Comparison of ENCODE assay signal across 1 cellular context in the genomic region with DNA sequence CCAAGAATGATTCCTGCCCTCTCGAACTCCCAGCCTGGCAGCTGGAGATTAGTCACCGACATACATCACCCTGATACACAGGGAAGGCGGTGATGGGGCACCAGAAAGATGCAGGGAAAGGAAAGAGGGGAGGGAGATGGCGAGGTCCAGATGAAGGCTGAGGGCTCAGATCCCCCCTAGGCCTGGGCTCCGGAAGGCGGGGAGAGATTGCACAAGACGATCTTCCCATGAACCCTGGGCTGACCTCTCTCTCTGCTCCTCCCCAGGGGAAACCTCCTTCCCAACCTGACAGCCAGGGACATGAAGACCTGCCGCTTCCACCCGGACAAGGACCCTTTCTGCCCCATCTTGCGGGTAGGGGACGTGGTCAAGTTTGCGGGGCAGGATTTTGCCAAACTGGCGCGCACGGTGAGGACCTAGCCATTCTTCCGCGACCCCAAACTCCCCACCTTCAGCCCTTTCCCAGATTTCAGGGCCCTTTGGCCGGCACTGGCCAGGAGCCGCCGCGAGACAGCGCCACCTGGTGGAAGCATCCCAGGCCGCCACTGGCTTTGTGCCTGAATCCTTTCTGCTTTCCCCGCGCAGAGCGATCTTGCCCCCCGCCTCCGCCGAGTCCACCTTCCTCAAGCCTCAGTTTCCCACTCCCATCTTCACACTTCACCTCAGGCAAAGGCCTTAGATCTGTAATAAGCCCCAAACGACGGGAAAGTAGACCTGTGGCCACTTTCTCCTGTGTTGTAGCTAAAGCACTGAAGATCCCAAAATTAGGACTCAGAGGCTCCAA.
TF ChIP-seq lines count a peak whose summit lies in the region.

No MANE protein-coding gene starts in this region.

TF ChIP-seq in HepG2, 621 proteins besides CTCF, POLR2A, EP300 and RAD21 (continued from another document and continues in another):
- TF ChIP-seq, protein P1, sequence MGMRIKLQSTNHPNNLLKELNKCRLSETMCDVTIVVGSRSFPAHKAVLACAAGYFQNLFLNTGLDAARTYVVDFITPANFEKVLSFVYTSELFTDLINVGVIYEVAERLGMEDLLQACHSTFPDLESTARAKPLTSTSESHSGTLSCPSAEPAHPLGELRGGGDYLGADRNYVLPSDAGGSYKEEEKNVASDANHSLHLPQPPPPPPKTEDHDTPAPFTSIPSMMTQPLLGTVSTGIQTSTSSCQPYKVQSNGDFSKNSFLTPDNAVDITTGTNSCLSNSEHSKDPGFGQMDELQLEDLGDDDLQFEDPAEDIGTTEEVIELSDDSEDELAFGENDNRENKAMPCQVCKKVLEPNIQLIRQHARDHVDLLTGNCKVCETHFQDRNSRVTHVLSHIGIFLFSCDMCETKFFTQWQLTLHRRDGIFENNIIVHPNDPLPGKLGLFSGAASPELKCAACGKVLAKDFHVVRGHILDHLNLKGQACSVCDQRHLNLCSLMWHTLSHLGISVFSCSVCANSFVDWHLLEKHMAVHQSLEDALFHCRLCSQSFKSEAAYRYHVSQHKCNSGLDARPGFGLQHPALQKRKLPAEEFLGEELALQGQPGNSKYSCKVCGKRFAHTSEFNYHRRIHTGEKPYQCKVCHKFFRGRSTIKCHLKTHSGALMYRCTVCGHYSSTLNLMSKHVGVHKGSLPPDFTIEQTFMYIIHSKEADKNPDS (CRISPR knock-in tag; IDR thresholded peaks at IDR 0.05): no peak
- TF ChIP-seq, protein P2, sequence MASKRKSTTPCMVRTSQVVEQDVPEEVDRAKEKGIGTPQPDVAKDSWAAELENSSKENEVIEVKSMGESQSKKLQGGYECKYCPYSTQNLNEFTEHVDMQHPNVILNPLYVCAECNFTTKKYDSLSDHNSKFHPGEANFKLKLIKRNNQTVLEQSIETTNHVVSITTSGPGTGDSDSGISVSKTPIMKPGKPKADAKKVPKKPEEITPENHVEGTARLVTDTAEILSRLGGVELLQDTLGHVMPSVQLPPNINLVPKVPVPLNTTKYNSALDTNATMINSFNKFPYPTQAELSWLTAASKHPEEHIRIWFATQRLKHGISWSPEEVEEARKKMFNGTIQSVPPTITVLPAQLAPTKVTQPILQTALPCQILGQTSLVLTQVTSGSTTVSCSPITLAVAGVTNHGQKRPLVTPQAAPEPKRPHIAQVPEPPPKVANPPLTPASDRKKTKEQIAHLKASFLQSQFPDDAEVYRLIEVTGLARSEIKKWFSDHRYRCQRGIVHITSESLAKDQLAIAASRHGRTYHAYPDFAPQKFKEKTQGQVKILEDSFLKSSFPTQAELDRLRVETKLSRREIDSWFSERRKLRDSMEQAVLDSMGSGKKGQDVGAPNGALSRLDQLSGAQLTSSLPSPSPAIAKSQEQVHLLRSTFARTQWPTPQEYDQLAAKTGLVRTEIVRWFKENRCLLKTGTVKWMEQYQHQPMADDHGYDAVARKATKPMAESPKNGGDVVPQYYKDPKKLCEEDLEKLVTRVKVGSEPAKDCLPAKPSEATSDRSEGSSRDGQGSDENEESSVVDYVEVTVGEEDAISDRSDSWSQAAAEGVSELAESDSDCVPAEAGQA (IDR thresholded peaks at IDR 0.05; ENCODE audit: low read depth): no peak
- TF ChIP-seq, protein P2 (CRISPR knock-in tag; IDR thresholded peaks at IDR 0.05; ENCODE audit: borderline replicate concordance): no peak
- TF ChIP-seq, protein P3, sequence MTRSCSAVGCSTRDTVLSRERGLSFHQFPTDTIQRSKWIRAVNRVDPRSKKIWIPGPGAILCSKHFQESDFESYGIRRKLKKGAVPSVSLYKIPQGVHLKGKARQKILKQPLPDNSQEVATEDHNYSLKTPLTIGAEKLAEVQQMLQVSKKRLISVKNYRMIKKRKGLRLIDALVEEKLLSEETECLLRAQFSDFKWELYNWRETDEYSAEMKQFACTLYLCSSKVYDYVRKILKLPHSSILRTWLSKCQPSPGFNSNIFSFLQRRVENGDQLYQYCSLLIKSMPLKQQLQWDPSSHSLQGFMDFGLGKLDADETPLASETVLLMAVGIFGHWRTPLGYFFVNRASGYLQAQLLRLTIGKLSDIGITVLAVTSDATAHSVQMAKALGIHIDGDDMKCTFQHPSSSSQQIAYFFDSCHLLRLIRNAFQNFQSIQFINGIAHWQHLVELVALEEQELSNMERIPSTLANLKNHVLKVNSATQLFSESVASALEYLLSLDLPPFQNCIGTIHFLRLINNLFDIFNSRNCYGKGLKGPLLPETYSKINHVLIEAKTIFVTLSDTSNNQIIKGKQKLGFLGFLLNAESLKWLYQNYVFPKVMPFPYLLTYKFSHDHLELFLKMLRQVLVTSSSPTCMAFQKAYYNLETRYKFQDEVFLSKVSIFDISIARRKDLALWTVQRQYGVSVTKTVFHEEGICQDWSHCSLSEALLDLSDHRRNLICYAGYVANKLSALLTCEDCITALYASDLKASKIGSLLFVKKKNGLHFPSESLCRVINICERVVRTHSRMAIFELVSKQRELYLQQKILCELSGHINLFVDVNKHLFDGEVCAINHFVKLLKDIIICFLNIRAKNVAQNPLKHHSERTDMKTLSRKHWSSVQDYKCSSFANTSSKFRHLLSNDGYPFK (CRISPR knock-in tag; IDR thresholded peaks at IDR 0.05; ENCODE audit: borderline replicate concordance): no peak
- TF ChIP-seq ZNF879 (CRISPR knock-in tag; IDR thresholded peaks at IDR 0.05): no peak
- TF ChIP-seq ZNF383 (CRISPR knock-in tag; IDR thresholded peaks at IDR 0.05; ENCODE audit: borderline replicate concordance): no peak
- no peak for TF ChIP-seq CENPT (CRISPR knock-in tag; IDR thresholded peaks at IDR 0.05; ENCODE audit: low read depth)
- TF ChIP-seq U2AF2 (IDR thresholded peaks at IDR 0.05; ENCODE audit: low read depth, low read length): no peak
- no peak for TF ChIP-seq ZNF550 (CRISPR knock-in tag; IDR thresholded peaks at IDR 0.05; ENCODE audit: borderline replicate concordance)
- TF ChIP-seq ZNF17 (CRISPR knock-in tag; IDR thresholded peaks at IDR 0.05): no peak
- TF ChIP-seq SNAPC2 (CRISPR knock-in tag; IDR thresholded peaks at IDR 0.05): no peak
- TF ChIP-seq, protein P4, sequence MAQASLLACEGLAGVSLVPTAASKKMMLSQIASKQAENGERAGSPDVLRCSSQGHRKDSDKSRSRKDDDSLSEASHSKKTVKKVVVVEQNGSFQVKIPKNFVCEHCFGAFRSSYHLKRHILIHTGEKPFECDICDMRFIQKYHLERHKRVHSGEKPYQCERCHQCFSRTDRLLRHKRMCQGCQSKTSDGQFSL (CRISPR knock-in tag; IDR thresholded peaks at IDR 0.05): no peak
- TF ChIP-seq, protein P5, sequence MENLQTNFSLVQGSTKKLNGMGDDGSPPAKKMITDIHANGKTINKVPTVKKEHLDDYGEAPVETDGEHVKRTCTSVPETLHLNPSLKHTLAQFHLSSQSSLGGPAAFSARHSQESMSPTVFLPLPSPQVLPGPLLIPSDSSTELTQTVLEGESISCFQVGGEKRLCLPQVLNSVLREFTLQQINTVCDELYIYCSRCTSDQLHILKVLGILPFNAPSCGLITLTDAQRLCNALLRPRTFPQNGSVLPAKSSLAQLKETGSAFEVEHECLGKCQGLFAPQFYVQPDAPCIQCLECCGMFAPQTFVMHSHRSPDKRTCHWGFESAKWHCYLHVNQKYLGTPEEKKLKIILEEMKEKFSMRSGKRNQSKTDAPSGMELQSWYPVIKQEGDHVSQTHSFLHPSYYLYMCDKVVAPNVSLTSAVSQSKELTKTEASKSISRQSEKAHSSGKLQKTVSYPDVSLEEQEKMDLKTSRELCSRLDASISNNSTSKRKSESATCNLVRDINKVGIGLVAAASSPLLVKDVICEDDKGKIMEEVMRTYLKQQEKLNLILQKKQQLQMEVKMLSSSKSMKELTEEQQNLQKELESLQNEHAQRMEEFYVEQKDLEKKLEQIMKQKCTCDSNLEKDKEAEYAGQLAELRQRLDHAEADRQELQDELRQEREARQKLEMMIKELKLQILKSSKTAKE (CRISPR knock-in tag; IDR thresholded peaks at IDR 0.05; ENCODE audit: borderline replicate concordance): no peak
- no peak for TF ChIP-seq MBNL3 (CRISPR knock-in tag; conservative IDR thresholded peaks at IDR 0.05)
- no peak for TF ChIP-seq MAFK (conservative IDR thresholded peaks at IDR 0.05 in 1 of 2, IDR thresholded peaks at IDR 0.05 in 1 of 2; ENCODE audit: low read length in 2 of 2)
- TF ChIP-seq ZNF777 (CRISPR knock-in tag; IDR thresholded peaks at IDR 0.05): no peak
- TF ChIP-seq HES4 (CRISPR knock-in tag; IDR thresholded peaks at IDR 0.05; ENCODE audit: borderline replicate concordance): no peak
- TF ChIP-seq KDM4B (CRISPR knock-in tag; IDR thresholded peaks at IDR 0.05): no peak
- TF ChIP-seq YY1 (IDR thresholded peaks at IDR 0.05; ENCODE audit: insufficient read depth, insufficient replicate concordance, low read depth, low read length): peak; percentile 31
- TF ChIP-seq SIN3B (IDR thresholded peaks at IDR 0.05; ENCODE audit: low read length): no peak
- no peak for TF ChIP-seq ZNF75D (CRISPR knock-in tag; IDR thresholded peaks at IDR 0.05; ENCODE audit: borderline replicate concordance)
- TF ChIP-seq, protein P6, sequence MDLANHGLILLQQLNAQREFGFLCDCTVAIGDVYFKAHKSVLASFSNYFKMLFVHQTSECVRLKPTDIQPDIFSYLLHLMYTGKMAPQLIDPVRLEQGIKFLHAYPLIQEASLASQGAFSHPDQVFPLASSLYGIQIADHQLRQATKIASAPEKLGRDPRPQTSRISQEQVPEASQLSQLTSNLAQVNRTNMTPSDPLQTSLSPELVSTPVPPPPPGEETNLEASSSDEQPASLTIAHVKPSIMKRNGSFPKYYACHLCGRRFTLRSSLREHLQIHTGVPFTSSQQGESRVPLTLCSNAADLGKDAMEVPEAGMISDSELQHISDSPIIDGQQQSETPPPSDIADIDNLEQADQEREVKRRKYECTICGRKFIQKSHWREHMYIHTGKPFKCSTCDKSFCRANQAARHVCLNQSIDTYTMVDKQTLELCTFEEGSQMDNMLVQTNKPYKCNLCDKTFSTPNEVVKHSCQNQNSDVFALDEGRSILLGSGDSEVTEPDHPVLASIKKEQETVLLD (CRISPR knock-in tag; IDR thresholded peaks at IDR 0.05; ENCODE audit: low read depth): no peak
- TF ChIP-seq RAD51 (IDR thresholded peaks at IDR 0.05; ENCODE audit: borderline replicate concordance): no peak
- no peak for TF ChIP-seq HOXA3 (CRISPR knock-in tag; IDR thresholded peaks at IDR 0.05)
- no peak for TF ChIP-seq ATAD3A (CRISPR knock-in tag; IDR thresholded peaks at IDR 0.05)
- no peak for TF ChIP-seq MXI1 (IDR thresholded peaks at IDR 0.05; ENCODE audit: borderline replicate concordance, low read depth, low read length)
- no peak for TF ChIP-seq ZNF878 (CRISPR knock-in tag; IDR thresholded peaks at IDR 0.05)
- no peak for TF ChIP-seq ZSCAN12 (CRISPR knock-in tag; IDR thresholded peaks at IDR 0.05)
- TF ChIP-seq, protein P7, sequence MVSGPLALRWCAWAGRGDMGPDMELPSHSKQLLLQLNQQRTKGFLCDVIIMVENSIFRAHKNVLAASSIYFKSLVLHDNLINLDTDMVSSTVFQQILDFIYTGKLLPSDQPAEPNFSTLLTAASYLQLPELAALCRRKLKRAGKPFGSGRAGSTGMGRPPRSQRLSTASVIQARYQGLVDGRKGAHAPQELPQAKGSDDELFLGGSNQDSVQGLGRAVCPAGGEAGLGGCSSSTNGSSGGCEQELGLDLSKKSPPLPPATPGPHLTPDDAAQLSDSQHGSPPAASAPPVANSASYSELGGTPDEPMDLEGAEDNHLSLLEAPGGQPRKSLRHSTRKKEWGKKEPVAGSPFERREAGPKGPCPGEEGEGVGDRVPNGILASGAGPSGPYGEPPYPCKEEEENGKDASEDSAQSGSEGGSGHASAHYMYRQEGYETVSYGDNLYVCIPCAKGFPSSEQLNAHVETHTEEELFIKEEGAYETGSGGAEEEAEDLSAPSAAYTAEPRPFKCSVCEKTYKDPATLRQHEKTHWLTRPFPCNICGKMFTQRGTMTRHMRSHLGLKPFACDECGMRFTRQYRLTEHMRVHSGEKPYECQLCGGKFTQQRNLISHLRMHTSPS (CRISPR knock-in tag; IDR thresholded peaks at IDR 0.05; ENCODE audit: low read depth): no peak
- TF ChIP-seq ZNF556 (CRISPR knock-in tag; IDR thresholded peaks at IDR 0.05; ENCODE audit: borderline replicate concordance): no peak
- TF ChIP-seq SIX4 (CRISPR knock-in tag; IDR thresholded peaks at IDR 0.05): no peak
- no peak for TF ChIP-seq LCORL (IDR thresholded peaks at IDR 0.05)
- TF ChIP-seq LCORL (CRISPR knock-in tag; IDR thresholded peaks at IDR 0.05): peak; percentile 75
- peak; percentile 49; the same call in 1 of the 2 replicates for TF ChIP-seq ETV5 (CRISPR knock-in tag; IDR thresholded peaks at IDR 0.05; ENCODE audit: borderline replicate concordance)
- TF ChIP-seq ZNF569 (CRISPR knock-in tag; IDR thresholded peaks at IDR 0.05; ENCODE audit: borderline replicate concordance): no peak
- TF ChIP-seq ZC3H13 (CRISPR knock-in tag; IDR thresholded peaks at IDR 0.05): no peak
- TF ChIP-seq MED1 (CRISPR knock-in tag; IDR thresholded peaks at IDR 0.05): no peak
- 0 out of 2 replicates have a peak, but pooled peaks have one; percentile 24 for TF ChIP-seq ZMAT3 (CRISPR knock-in tag; conservative IDR thresholded peaks at IDR 0.05)
- TF ChIP-seq PITX1 (CRISPR knock-in tag; IDR thresholded peaks at IDR 0.05): no peak
- TF ChIP-seq FOXA3 (CRISPR knock-in tag; IDR thresholded peaks at IDR 0.05): 0 out of 2 replicates have a peak, but pooled peaks have one; percentile 12
- TF ChIP-seq, protein P8, sequence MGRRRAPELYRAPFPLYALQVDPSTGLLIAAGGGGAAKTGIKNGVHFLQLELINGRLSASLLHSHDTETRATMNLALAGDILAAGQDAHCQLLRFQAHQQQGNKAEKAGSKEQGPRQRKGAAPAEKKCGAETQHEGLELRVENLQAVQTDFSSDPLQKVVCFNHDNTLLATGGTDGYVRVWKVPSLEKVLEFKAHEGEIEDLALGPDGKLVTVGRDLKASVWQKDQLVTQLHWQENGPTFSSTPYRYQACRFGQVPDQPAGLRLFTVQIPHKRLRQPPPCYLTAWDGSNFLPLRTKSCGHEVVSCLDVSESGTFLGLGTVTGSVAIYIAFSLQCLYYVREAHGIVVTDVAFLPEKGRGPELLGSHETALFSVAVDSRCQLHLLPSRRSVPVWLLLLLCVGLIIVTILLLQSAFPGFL (CRISPR knock-in tag; IDR thresholded peaks at IDR 0.05): no peak
- TF ChIP-seq ZNF530 (CRISPR knock-in tag; IDR thresholded peaks at IDR 0.05; ENCODE audit: low read depth): no peak
- TF ChIP-seq ZNF816 (CRISPR knock-in tag; IDR thresholded peaks at IDR 0.05; ENCODE audit: borderline replicate concordance): no peak
- no peak for TF ChIP-seq ARHGAP35 (CRISPR knock-in tag; IDR thresholded peaks at IDR 0.05; ENCODE audit: borderline replicate concordance)
- TF ChIP-seq THAP11 (CRISPR knock-in tag; IDR thresholded peaks at IDR 0.05): no peak
- TF ChIP-seq CCDC6 (CRISPR knock-in tag; IDR thresholded peaks at IDR 0.05): no peak
- no peak; the same call in 1 of the 2 replicates for TF ChIP-seq HNF4A (CRISPR knock-in tag; IDR thresholded peaks at IDR 0.05)
